Comparison of ENCODE assay signal across 20 cellular contexts in the genomic region with DNA sequence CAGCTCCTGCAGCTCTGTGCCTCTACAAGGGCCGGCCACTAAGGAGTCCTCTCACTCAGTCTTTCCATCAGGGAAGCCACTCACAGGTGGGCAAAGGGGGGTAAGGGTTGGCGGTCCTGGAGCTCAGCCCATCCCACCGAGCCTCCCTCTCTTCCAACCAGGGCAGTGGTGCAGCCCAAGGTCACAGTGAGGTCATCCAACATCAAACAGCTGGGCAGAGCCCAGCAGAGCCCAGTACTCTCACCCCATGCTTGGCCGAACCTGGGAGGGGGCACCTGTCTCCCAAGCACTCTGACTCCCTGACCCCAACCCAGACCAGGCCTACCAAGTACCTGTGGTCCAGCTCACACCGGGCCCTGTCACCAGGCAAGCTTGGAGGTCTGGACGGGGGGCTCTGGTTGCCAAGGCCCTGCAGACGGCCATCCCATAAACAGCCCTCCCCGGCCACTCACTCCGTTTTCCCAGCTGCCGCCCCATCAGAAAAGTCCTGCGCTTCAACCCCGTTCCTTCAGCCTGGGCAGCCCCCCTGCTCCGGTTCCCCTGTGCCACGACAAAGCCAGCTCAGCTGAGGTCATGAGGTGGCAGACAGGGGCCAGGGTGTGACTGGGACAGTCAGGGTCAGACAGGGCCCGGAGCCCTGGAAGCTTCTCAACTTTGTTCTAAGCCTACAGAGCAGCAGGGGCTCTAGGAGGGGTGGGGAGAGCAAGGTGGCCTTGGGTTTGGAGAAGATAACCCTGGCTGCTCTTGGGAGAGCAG. TPM values are rescaled to one million over a fixed set of nuclear protein-coding genes. Genes with fewer than 3 reads are reported as not detected.
DNase-seq lines count a peak whose midpoint lies in the region; ATAC-seq, FAIRE-seq and TF ChIP-seq lines count a peak whose summit lies in the region.
"Had no signal": no experiment of that assay in that cellular context is flagged by ENCODE, and none has a peak within 500 bp of the region (broad histone marks: within the 10 kb centered on the region; RNA-seq: fewer than 3 reads in every experiment).

No MANE protein-coding gene starts in this region.

- H3K9me2 ChIP-seq in OCI-LY7 (ENCODE audit: insufficient read depth, low read length), result no peaks in the 10 kb centered on the region

- H3K27me3 ChIP-seq in BLaER1 treated with 17β-estradiol and CSF1 and Interleukin-3, amounts not matched to agents 10 nM and 100 nM, result peaks cover 0 to 34% (median 0%) of the 10 kb centered on the region in 11 experiments; a peak in 6 of 22 replicates
- H3K27me3 ChIP-seq in RWPE2 (ENCODE audit: insufficient read depth, poor library complexity, severe bottlenecking) (no peaks in the 10 kb centered on the region), left lung (no peaks in the 10 kb centered on the region), pancreas (no peaks in the 10 kb centered on the region)
- H3K27me3 ChIP-seq: ascending aorta, suprapubic skin had no signal

- 83 to 87% methylated on average over 14 to 15 of the region's 15 CpGs for WGBS in pancreas, 2 donors

- peaks cover 0 to 24% (median 3%) of the 10 kb centered on the region in 11 experiments; a peak in 9 of 22 replicates for H4K20me1 ChIP-seq in BLaER1 treated with 17β-estradiol and CSF1 and Interleukin-3, amounts not matched to agents 10 nM and 100 nM
- no peaks in the 10 kb centered on the region for H4K20me1 ChIP-seq in OCI-LY7 (ENCODE audit: insufficient read depth, low read length)

- H3K27ac ChIP-seq in BLaER1 treated with 17β-estradiol and CSF1 and Interleukin-3, amounts not matched to agents 10 nM and 100 nM, result peak overlapping the region in 5 of 11 experiments; percentile 32 to 76 (median 70); a peak in 8 of 22 replicates
- H3K27ac ChIP-seq in RWPE2 (ENCODE audit: poor library complexity, severe bottlenecking) (no peak overlapping the region), left lung (no peak overlapping the region), pancreas (no peak overlapping the region), OCI-LY7 (ENCODE audit: low read depth, low read length, poor library complexity, severe bottlenecking) (no peak overlapping the region)
- H3K27ac ChIP-seq: ascending aorta, KMS-11, suprapubic skin, VCaP had no signal

- H3K4me1 ChIP-seq in BLaER1 treated with 17β-estradiol and CSF1 and Interleukin-3, amounts not matched to agents 10 nM and 100 nM, result peaks cover 17 to 70% (median 58%) of the 10 kb centered on the region in 10 experiments
- H3K4me1 ChIP-seq in RWPE2 (ENCODE audit: insufficient read depth, poor library complexity, severe bottlenecking) (peaks cover 15% of the 10 kb centered on the region), left lung (no peaks in the 10 kb centered on the region), pancreas (no peaks in the 10 kb centered on the region), OCI-LY7 (ENCODE audit: insufficient read depth, low read length, poor library complexity, severe bottlenecking) (no peaks in the 10 kb centered on the region)
- H3K4me1 ChIP-seq: ascending aorta, prostate gland had no signal

- no peak overlapping the region for H2AFZ ChIP-seq in OCI-LY7 (ENCODE audit: low read length)

- intact Hi-C loops in left lung (cut with DNase I), result no loop called here
- intact Hi-C loops in pancreas (cut with DNase I), result loop anchor here in 1 of 3 donors (10.0 kb wide), 1 partner anchor 127 kb away; no protein-coding TSS in a partner anchor
- intact Hi-C loops in OCI-LY7 (cut with micrococcal nuclease; ENCODE audit: unreplicated experiment), result no loop called here

- DNase-seq in RWPE2 (ENCODE audit: low spot score), result peak; percentile 51
- DNase-seq in left lung, result peak; percentile 20 to 41
- peak in 5 of 6 donors; percentile 4 to 66 (median 41) for DNase-seq in pancreas
- DNase-seq in OCI-LY7 (ENCODE audit: low spot score), result no peak
- DNase-seq in GDM1 (lab: John Stamatoyannopoulos, UW), result no peak
- DNase-seq: activated CD4-positive, alpha-beta T cell treated with anti-CD3 and anti-CD28 coated beads, Interleukin-2, amount 10 ng/mL, durations not matched to agents 24 days and 14 days; H9; NCI-H146; NCI-H510A treated with DMSO at 0.1 percent for 48 hours; NK-92 treated with Interleukin-12 subunit alpha and Interleukin-12 subunit beta, amount 100 ng/mL, for 24 hours; small intestine; stimulated activated CD4-positive, alpha-beta T cell treated with anti-CD3 and anti-CD28 coated beads, Interleukin-2, amount 100 ng/mL, for 24 hours had no signal

- ATAC-seq in RWPE2 (ENCODE audit: low read depth) (no peak), left lung (no peak), pancreas (no peak), GM21515 (IDR thresholded peaks at IDR 0.05; ENCODE audit: unreplicated experiment) (no peak)

- H3K79me2 ChIP-seq in OCI-LY7 (ENCODE audit: insufficient read depth, low read depth, low read length), result no peaks in the 10 kb centered on the region

- CTCF ChIA-PET in OCI-LY7 (lab: Charles Lee; ENCODE audit: unreplicated experiment), result no interaction called here

- no peak for FAIRE-seq in pancreas (lab: Jason Lieb, UNC)
- FAIRE-seq: small intestine, urothelium cell line had no signal

- peak overlapping the region; percentile 41 to 97 (median 88); a peak in 21 of 22 replicates for H3K4me2 ChIP-seq in BLaER1 treated with 17β-estradiol and CSF1 and Interleukin-3, amounts not matched to agents 10 nM and 100 nM
- H3K4me2 ChIP-seq in OCI-LY7 (ENCODE audit: low read length), result no peak overlapping the region
- H3K4me2 ChIP-seq: KMS-11 had no signal

- POLR2A ChIA-PET in OCI-LY7 (lab: Charles Lee), result no interaction called here

- H3K9me3 ChIP-seq in BLaER1 treated with 17β-estradiol and CSF1 and Interleukin-3, amounts not matched to agents 10 nM and 100 nM (replicated peaks in 1 of 11), result peaks cover 10 to 19% (median 16%) of the 10 kb centered on the region in 11 experiments; a peak in 20 of 22 replicates
- H3K9me3 ChIP-seq in RWPE2 (ENCODE audit: severe bottlenecking) (no peaks in the 10 kb centered on the region), left lung (no peaks in the 10 kb centered on the region), pancreas (no peaks in the 10 kb centered on the region), OCI-LY7 (ENCODE audit: low read length) (no peaks in the 10 kb centered on the region)
- H3K9me3 ChIP-seq: ascending aorta, prostate gland, suprapubic skin had no signal

- TF ChIP-seq CTCF in RWPE2 (IDR thresholded peaks at IDR 0.05; ENCODE audit: poor library complexity, severe bottlenecking) (no peak), left lung (IDR thresholded peaks at IDR 0.05) (no peak), pancreas (IDR thresholded peaks at IDR 0.05) (no peak), OCI-LY7 (conservative IDR thresholded peaks at IDR 0.05; ENCODE audit: low read length) (no peak)

- 0 out of 20 replicates have a peak overlapping the region, but pooled peaks of 1 of the 10 experiments have one; percentile 13 for H3K4me3 ChIP-seq in BLaER1 treated with 17β-estradiol and CSF1 and Interleukin-3, amounts not matched to agents 10 nM and 100 nM
- no peak overlapping the region for H3K4me3 ChIP-seq in RWPE2 (ENCODE audit: severe bottlenecking)
- H3K4me3 ChIP-seq in left lung, result no peak overlapping the region
- no peak overlapping the region for H3K4me3 ChIP-seq in pancreas
- no peak overlapping the region for H3K4me3 ChIP-seq in OCI-LY7 (ENCODE audit: low read depth, low read length, poor library complexity, severe bottlenecking)
- H3K4me3 ChIP-seq: ascending aorta, prostate gland, suprapubic skin had no signal

- BruUV-seq in OCI-LY7 (replicated peaks; lab: Mats Ljungman, UMichigan), result no TSS peak

- peaks cover 0 to 5% (median 0%) of the 10 kb centered on the region in 11 experiments; a peak in 1 of 22 replicates for H3K36me3 ChIP-seq in BLaER1 treated with 17β-estradiol and CSF1 and Interleukin-3, amounts not matched to agents 10 nM and 100 nM
- H3K36me3 ChIP-seq in RWPE2 (ENCODE audit: low read depth) (peaks cover 8% of the 10 kb centered on the region), left lung (peaks cover 0 to 8% of the 10 kb centered on the region in 2 donors), pancreas (peaks cover 0 to 8% (median 0%) of the 10 kb centered on the region in 3 donors), OCI-LY7 (ENCODE audit: insufficient read depth, low read length) (no peaks in the 10 kb centered on the region)
- H3K36me3 ChIP-seq: prostate gland had no signal

- H3K9ac ChIP-seq in BLaER1 treated with 17β-estradiol and CSF1 and Interleukin-3, amounts not matched to agents 10 nM and 100 nM, result peak overlapping the region in 8 of 11 experiments; percentile 1 to 71 (median 38); a peak in 10 of 22 replicates
- H3K9ac ChIP-seq: KMS-11 had no signal

RNA-seq across cellular contexts. Expression of a gene that starts 27.5 kb away (rescaled TPM):
- total RNA-seq in left lung (10 to 100 TPM; 29.1 to 69.4 TPM), pancreas (100 to 1,000 TPM in 1 of 6 donors, 10 to 100 TPM in 5; 54.1 to 175 (median 81.5) TPM), OCI-LY7 (2022) (not detected in 2 replicates)
- polyA plus RNA-seq in pancreas, result 10 to 100 TPM; 53.3 to 60.4 TPM
- not detected in 2 replicates for total RNA-seq in OCI-LY7 (2014; rRNA removed; shearing (Covaris generic))

Comparison
In these comparisons a context has a peak if more than half of its experiments do, and no peak if none do; other contexts are left out.
1. DNase-seq: peak in RWPE2 (single experiment), left lung (2 of 2) and pancreas (5 of 6); none in OCI-LY7 (single experiment) and GDM1 (single experiment).
2. RNA of a gene that starts 27.5 kb away (total RNA-seq): 54.1 to 175 TPM in pancreas and 29.1 to 69.4 TPM in left lung; not detected in OCI-LY7; every median in the first group is over 10 times any median in the second.